Comparison of ENCODE assay signal across 8 cellular contexts in genomic region chr6:109690740-109691687, GRCh38. TPM values are rescaled to one million over a fixed set of nuclear protein-coding genes. Genes with fewer than 3 reads are reported as not detected.
DNase-seq lines count a peak whose midpoint lies in the region; ATAC-seq and TF ChIP-seq lines count a peak whose summit lies in the region.

TSS of gene AK9 (minus strand) at chr6:109691202. CDS start at chr6:109675745, 15,457 bp downstream.
TSS of gene FIG4 (plus strand) at chr6:109691296. CDS start at chr6:109691436, 140 bp downstream.

- TF ChIP-seq CTCF in dorsolateral prefrontal cortex (IDR thresholded peaks at IDR 0.05 in 54 of 56, conservative IDR thresholded peaks at IDR 0.05 in 2 of 56; ENCODE audit: low read depth in 1 of 56, partially characterized antibody in 56 of 56) = peak in 41 of 56 donors; percentile 7 to 60 (median 31)
- no peak for TF ChIP-seq CTCF in lower leg skin (IDR thresholded peaks at IDR 0.05)

- DNase-seq in CD1c-positive myeloid dendritic cell (ENCODE audit: extremely low spot score) = peak; percentile 97
- DNase-seq in NCI-H748 treated with DMSO at 0.1 percent for 48 hours (lab: John Stamatoyannopoulos, UW) = peak; percentile 95
- DNase-seq in activated CD4-positive, alpha-beta T cell treated with anti-CD3 and anti-CD28 coated beads, Interleukin-2, amount 50 U/mL, for 48 hours = peak; percentile 96
- peak; percentile 80 to 97 (median 95) for DNase-seq in dorsolateral prefrontal cortex
- peak; percentile 95 to 98 for DNase-seq in lower leg skin (ENCODE audit: low spot score in 2 of 2)
- peak; percentile 82 to 90 for DNase-seq in stimulated activated CD4-positive, alpha-beta T cell treated with anti-CD3 and anti-CD28 coated beads, Interleukin-4, amount 100 ng/mL, for 48 hours (ENCODE audit: low read depth in 2 of 2)

- no peaks in the 10 kb centered on the region for H3K27me3 ChIP-seq in dorsolateral prefrontal cortex

- no peak for TF ChIP-seq POLR2A in lower leg skin (IDR thresholded peaks at IDR 0.05)

- 0 to 1% methylated on average over 43 of the region's 48 CpGs for WGBS in lower leg skin, 2 donors

- peak within 1 kb of the TSS; percentile 70 to 99 (median 89) for H3K4me3 ChIP-seq in dorsolateral prefrontal cortex
- peak within 1 kb of the TSS; percentile 80 for H3K4me3 ChIP-seq in lower leg skin (ENCODE audit: low read depth, poor library complexity, severe bottlenecking)

- peak within 1 kb of the TSS; percentile 43 to 95 (median 86) for H3K27ac ChIP-seq in dorsolateral prefrontal cortex

- intact Hi-C loops in dorsolateral prefrontal cortex (cut with DNase I) (loop anchor here (2.0 to 5.0 kb wide), 4 partner anchors 164 to 491 kb away; partner anchors contain the start of genes CDC40 (in 1 of the 2), WASF1 (in 1 of the 2) and ZBTB24 (in 1 of the 2)), lower leg skin (cut with DNase I; ENCODE audit: low total_unique reads) (no loop called here)

- ATAC-seq in GM19395 (IDR thresholded peaks at IDR 0.05; ENCODE audit: unreplicated experiment) (peak; percentile 93), HG03565 (IDR thresholded peaks at IDR 0.05; ENCODE audit: unreplicated experiment) (peak; percentile 89)

RNA-seq across cellular contexts. Expression of gene AK9, which starts in this region (rescaled TPM):
- total RNA-seq in dorsolateral prefrontal cortex = 10 to 100 TPM; 19.7 to 45.7 (median 26.7) TPM
- 10 to 100 TPM in 1 of 4 donors, 1 to 10 TPM in 3; 4.1 to 10.3 (median 6.4) TPM for total RNA-seq in lower leg skin

RNA-seq across cellular contexts. Expression of gene FIG4, which starts in this region (rescaled TPM):
- total RNA-seq in dorsolateral prefrontal cortex = 10 to 100 TPM; 19.4 to 57.3 (median 37.9) TPM
- 10 to 100 TPM in 2 of 4 donors, 1 to 10 TPM in 2; 6.9 to 17.1 (median 10.6) TPM for total RNA-seq in lower leg skin

Comparison
In these comparisons a context has a peak if more than half of its experiments do, and no peak if none do; other contexts are left out.
1. Peak in every context shown above with its lines: DNase-seq, ATAC-seq, H3K4me3 ChIP-seq and H3K27ac ChIP-seq.
2. CTCF ChIP-seq: peak in dorsolateral prefrontal cortex (41 of 56); none in lower leg skin (0 of 3).